1 cellular context compared by ENCODE assay signal in the genomic region with DNA sequence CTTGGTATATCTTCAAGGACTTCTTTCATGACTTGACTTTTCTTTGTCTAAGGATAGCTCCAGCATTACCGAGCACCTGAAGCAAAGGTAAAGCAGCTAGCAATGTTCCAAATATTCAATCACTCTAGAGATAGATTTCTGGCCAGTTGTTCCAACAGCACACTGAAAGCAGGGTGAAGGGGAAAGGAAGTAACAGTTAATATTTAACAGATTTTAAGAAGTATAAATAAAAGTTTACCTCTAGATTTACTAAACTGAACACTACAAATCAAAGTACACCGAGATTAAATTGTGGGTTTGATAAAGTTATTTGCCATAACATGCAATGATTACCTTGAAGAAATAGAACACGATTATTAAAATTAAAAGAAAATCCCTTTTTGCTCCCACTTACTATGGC.
TF ChIP-seq lines count a peak whose summit lies in the region.

No MANE protein-coding gene starts in this region.

TF ChIP-seq in HepG2, 621 proteins besides CTCF, POLR2A, EP300 and RAD21 (continued from another document):
- TF ChIP-seq, protein P1, sequence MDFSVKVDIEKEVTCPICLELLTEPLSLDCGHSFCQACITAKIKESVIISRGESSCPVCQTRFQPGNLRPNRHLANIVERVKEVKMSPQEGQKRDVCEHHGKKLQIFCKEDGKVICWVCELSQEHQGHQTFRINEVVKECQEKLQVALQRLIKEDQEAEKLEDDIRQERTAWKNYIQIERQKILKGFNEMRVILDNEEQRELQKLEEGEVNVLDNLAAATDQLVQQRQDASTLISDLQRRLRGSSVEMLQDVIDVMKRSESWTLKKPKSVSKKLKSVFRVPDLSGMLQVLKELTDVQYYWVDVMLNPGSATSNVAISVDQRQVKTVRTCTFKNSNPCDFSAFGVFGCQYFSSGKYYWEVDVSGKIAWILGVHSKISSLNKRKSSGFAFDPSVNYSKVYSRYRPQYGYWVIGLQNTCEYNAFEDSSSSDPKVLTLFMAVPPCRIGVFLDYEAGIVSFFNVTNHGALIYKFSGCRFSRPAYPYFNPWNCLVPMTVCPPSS (IDR thresholded peaks at IDR 0.05), result no peak
- TF ChIP-seq, protein P2, sequence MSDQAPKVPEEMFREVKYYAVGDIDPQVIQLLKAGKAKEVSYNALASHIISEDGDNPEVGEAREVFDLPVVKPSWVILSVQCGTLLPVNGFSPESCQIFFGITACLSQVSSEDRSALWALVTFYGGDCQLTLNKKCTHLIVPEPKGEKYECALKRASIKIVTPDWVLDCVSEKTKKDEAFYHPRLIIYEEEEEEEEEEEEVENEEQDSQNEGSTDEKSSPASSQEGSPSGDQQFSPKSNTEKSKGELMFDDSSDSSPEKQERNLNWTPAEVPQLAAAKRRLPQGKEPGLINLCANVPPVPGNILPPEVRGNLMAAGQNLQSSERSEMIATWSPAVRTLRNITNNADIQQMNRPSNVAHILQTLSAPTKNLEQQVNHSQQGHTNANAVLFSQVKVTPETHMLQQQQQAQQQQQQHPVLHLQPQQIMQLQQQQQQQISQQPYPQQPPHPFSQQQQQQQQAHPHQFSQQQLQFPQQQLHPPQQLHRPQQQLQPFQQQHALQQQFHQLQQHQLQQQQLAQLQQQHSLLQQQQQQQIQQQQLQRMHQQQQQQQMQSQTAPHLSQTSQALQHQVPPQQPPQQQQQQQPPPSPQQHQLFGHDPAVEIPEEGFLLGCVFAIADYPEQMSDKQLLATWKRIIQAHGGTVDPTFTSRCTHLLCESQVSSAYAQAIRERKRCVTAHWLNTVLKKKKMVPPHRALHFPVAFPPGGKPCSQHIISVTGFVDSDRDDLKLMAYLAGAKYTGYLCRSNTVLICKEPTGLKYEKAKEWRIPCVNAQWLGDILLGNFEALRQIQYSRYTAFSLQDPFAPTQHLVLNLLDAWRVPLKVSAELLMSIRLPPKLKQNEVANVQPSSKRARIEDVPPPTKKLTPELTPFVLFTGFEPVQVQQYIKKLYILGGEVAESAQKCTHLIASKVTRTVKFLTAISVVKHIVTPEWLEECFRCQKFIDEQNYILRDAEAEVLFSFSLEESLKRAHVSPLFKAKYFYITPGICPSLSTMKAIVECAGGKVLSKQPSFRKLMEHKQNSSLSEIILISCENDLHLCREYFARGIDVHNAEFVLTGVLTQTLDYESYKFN (CRISPR knock-in tag; conservative IDR thresholded peaks at IDR 0.05), result peak; percentile 24; the same call in 1 of the 2 replicates
- TF ChIP-seq ZNF878 (CRISPR knock-in tag; IDR thresholded peaks at IDR 0.05), result no peak
- TF ChIP-seq GTF2F1 (IDR thresholded peaks at IDR 0.05; ENCODE audit: low read length), result no peak
- no peak for TF ChIP-seq CHCHD3 (CRISPR knock-in tag; IDR thresholded peaks at IDR 0.05)
- no peak for TF ChIP-seq FOXK1 (CRISPR knock-in tag; IDR thresholded peaks at IDR 0.05; ENCODE audit: borderline replicate concordance, low read depth)
- TF ChIP-seq ZNF317 (CRISPR knock-in tag; IDR thresholded peaks at IDR 0.05), result no peak
- TF ChIP-seq PPARG (CRISPR knock-in tag; conservative IDR thresholded peaks at IDR 0.05), result peak; percentile 58; the same call in 1 of the 2 replicates
- TF ChIP-seq, protein P3, sequence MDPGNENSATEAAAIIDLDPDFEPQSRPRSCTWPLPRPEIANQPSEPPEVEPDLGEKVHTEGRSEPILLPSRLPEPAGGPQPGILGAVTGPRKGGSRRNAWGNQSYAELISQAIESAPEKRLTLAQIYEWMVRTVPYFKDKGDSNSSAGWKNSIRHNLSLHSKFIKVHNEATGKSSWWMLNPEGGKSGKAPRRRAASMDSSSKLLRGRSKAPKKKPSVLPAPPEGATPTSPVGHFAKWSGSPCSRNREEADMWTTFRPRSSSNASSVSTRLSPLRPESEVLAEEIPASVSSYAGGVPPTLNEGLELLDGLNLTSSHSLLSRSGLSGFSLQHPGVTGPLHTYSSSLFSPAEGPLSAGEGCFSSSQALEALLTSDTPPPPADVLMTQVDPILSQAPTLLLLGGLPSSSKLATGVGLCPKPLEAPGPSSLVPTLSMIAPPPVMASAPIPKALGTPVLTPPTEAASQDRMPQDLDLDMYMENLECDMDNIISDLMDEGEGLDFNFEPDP (CRISPR knock-in tag; conservative IDR thresholded peaks at IDR 0.05), result no peak
- no peak for TF ChIP-seq ZNF510 (CRISPR knock-in tag; IDR thresholded peaks at IDR 0.05; ENCODE audit: low read depth)
- TF ChIP-seq, protein P4, sequence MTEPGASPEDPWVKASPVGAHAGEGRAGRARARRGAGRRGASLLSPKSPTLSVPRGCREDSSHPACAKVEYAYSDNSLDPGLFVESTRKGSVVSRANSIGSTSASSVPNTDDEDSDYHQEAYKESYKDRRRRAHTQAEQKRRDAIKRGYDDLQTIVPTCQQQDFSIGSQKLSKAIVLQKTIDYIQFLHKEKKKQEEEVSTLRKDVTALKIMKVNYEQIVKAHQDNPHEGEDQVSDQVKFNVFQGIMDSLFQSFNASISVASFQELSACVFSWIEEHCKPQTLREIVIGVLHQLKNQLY (CRISPR knock-in tag; IDR thresholded peaks at IDR 0.05), result no peak
- TF ChIP-seq MEF2D (CRISPR knock-in tag; IDR thresholded peaks at IDR 0.05), result no peak
- TF ChIP-seq ZNF747 (CRISPR knock-in tag; IDR thresholded peaks at IDR 0.05; ENCODE audit: borderline replicate concordance), result no peak
- no peak for TF ChIP-seq ZNF441 (CRISPR knock-in tag; IDR thresholded peaks at IDR 0.05; ENCODE audit: borderline replicate concordance)
- TF ChIP-seq ZNF569 (CRISPR knock-in tag; IDR thresholded peaks at IDR 0.05; ENCODE audit: borderline replicate concordance), result no peak
- TF ChIP-seq ZNF207 (IDR thresholded peaks at IDR 0.05; ENCODE audit: borderline replicate concordance), result no peak
- TF ChIP-seq ZNF431 (CRISPR knock-in tag; IDR thresholded peaks at IDR 0.05; ENCODE audit: borderline replicate concordance, low read depth), result no peak
TF ChIP-seq in HepG2: peak in this region for 2.
